In genomic region chr2:100196786-100197494, GRCh38 we compare ENCODE assay signal across 14 cellular contexts. TPM values are rescaled to one million over a fixed set of nuclear protein-coding genes. Genes with fewer than 3 reads are reported as not detected.
DNase-seq lines count a peak whose midpoint lies in the region; ATAC-seq, FAIRE-seq and TF ChIP-seq lines count a peak whose summit lies in the region.
"Had no signal": no experiment of that assay in that cellular context is flagged by ENCODE, and none has a peak within 500 bp of the region (broad histone marks: within the 10 kb centered on the region; RNA-seq: fewer than 3 reads in every experiment).

No MANE protein-coding gene starts in this region.

- no TSS peak for BruUV-seq in endothelial cell of umbilical vein (replicated peaks; lab: Mats Ljungman, UMichigan)

- no peaks in the 10 kb centered on the region for H3K9me3 ChIP-seq in endothelial cell of umbilical vein (replicated peaks; ENCODE audit: control insufficient read depth, insufficient read depth, low read length)
- H3K9me3 ChIP-seq in thoracic aorta: no peaks in the 10 kb centered on the region
- no peaks in the 10 kb centered on the region for H3K9me3 ChIP-seq in effector memory CD4-positive, alpha-beta T cell (ENCODE audit: control insufficient read depth, low read length)

- H3K4me3 Mint-ChIP-seq in IgD-negative memory B cell: no peak overlapping the region
- H3K4me3 Mint-ChIP-seq in nephron progenitor cell: no peak overlapping the region
- H3K4me3 Mint-ChIP-seq: activated naive CD8-positive, alpha-beta T cell treated with anti-CD3 and anti-CD28 coated beads, Interleukin-2, amount 50 U/mL, for 24 hours; naive B cell had no signal

- peak overlapping the region; percentile 19 for H3K27ac ChIP-seq in endothelial cell of umbilical vein (ENCODE audit: insufficient read depth, low read depth, low read length)
- H3K27ac ChIP-seq in thoracic aorta: peak overlapping the region; percentile 82 to 90
- no peak overlapping the region for H3K27ac ChIP-seq in effector memory CD4-positive, alpha-beta T cell (ENCODE audit: insufficient read depth, low read length, poor library complexity, severe bottlenecking)

- no peaks in the 10 kb centered on the region for H3K4me1 Mint-ChIP-seq in IgD-negative memory B cell
- H3K4me1 Mint-ChIP-seq in nephron progenitor cell: peaks cover 64% of the 10 kb centered on the region

- H3K9ac ChIP-seq in endothelial cell of umbilical vein (replicated peaks; ENCODE audit: extremely low read depth, insufficient read depth, low read length): peak overlapping the region; percentile 14

- dilution Hi-C loops in endothelial cell of umbilical vein (cut with MboI; ENCODE audit: extremely low pct_ligation_motif_present, low sequenced_read_pairs): no loop called here

- intact Hi-C loops in endothelial cell of umbilical vein (cut with micrococcal nuclease): loop anchor here (5.0 kb wide), 1 partner anchor 315 kb away; no protein-coding TSS in a partner anchor

- peaks cover 7% of the 10 kb centered on the region for H3K27me3 Mint-ChIP-seq in IgD-negative memory B cell
- no peaks in the 10 kb centered on the region for H3K27me3 Mint-ChIP-seq in nephron progenitor cell (ENCODE audit: low read depth, poor library complexity)
- H3K27me3 Mint-ChIP-seq: activated naive CD8-positive, alpha-beta T cell treated with anti-CD3 and anti-CD28 coated beads, Interleukin-2, amount 50 U/mL, for 24 hours had no signal

- peak overlapping the region in 2 of 3 donors; percentile 28 to 57 for H3K27ac Mint-ChIP-seq in IgD-negative memory B cell
- peak overlapping the region; percentile 43 for H3K27ac Mint-ChIP-seq in nephron progenitor cell
- H3K27ac Mint-ChIP-seq: activated naive CD8-positive, alpha-beta T cell treated with anti-CD3 and anti-CD28 coated beads, Interleukin-2, amount 50 U/mL, for 24 hours had no signal

- H3K36me3 Mint-ChIP-seq in IgD-negative memory B cell: peaks cover 1% of the 10 kb centered on the region
- peaks cover 11% of the 10 kb centered on the region for H3K36me3 Mint-ChIP-seq in nephron progenitor cell (ENCODE audit: low read depth)

- no peak for FAIRE-seq in endothelial cell of umbilical vein (lab: Jason Lieb, UNC)

- H3K9me3 Mint-ChIP-seq in IgD-negative memory B cell: peaks cover 0 to 2% (median 1%) of the 10 kb centered on the region in 3 donors
- H3K9me3 Mint-ChIP-seq in nephron progenitor cell: peaks cover 37% of the 10 kb centered on the region
- H3K9me3 Mint-ChIP-seq: activated naive CD8-positive, alpha-beta T cell treated with anti-CD3 and anti-CD28 coated beads, Interleukin-2, amount 50 U/mL, for 24 hours had no signal

- TF ChIP-seq POLR2A in endothelial cell of umbilical vein (IDR thresholded peaks at IDR 0.05; ENCODE audit: low read depth, low read length): no peak

- DNase-seq in endothelial cell of umbilical vein (ENCODE audit: low read depth, low spot score) (no peak), nephron progenitor cell (no peak), thoracic aorta (ENCODE audit: low spot score) (no peak), G401 (ENCODE audit: low spot score) (no peak), ureter (ENCODE audit: low spot score) (no peak), MV-4-11 (lab: John Stamatoyannopoulos, UW) (no peak)
- DNase-seq in effector memory CD4-positive, alpha-beta T cell: no peak
- DNase-seq: activated CD8-positive, alpha-beta memory T cell treated with anti-CD3 and anti-CD28 coated beads, Interleukin-2, amount 50 U/mL, for 48 hours; activated naive CD8-positive, alpha-beta T cell treated with anti-CD3 and anti-CD28 coated beads, Interleukin-2, amount 50 U/mL, for 24 hours; naive B cell; NCI-H1092; NCI-H524 treated with DMSO at 0.1 percent for 48 hours; stimulated activated CD4-positive, alpha-beta T cell treated with anti-CD3 and anti-CD28 coated beads, Interleukin-15, amount 100 ng/mL, for 24 hours had no signal

- H3K27me3 ChIP-seq in endothelial cell of umbilical vein (ENCODE audit: control insufficient read depth in 2 of 2, insufficient read depth in 2 of 2, low read length in 2 of 2): no peaks in the 10 kb centered on the region
- H3K27me3 ChIP-seq in thoracic aorta (replicated peaks; ENCODE audit: insufficient read depth): no peaks in the 10 kb centered on the region
- H3K27me3 ChIP-seq in effector memory CD4-positive, alpha-beta T cell (replicated peaks; ENCODE audit: control insufficient read depth, insufficient read depth, low read length, poor library complexity, severe bottlenecking): no peaks in the 10 kb centered on the region

- H3K9me1 ChIP-seq in endothelial cell of umbilical vein (replicated peaks; ENCODE audit: control insufficient read depth, extremely low read depth, insufficient read depth, low read length): no peaks in the 10 kb centered on the region

- H3K4me1 ChIP-seq in endothelial cell of umbilical vein (ENCODE audit: control insufficient read depth, extremely low read depth, insufficient read depth, low read length) (peaks cover 53% of the 10 kb centered on the region), thoracic aorta (ENCODE audit: control insufficient read depth in 1 of 2, low read depth in 2 of 2) (peaks cover 33 to 63% of the 10 kb centered on the region in 2 donors)
- H3K4me1 ChIP-seq in effector memory CD4-positive, alpha-beta T cell (ENCODE audit: control insufficient read depth, insufficient read depth, low read length, poor library complexity, severe bottlenecking): no peaks in the 10 kb centered on the region

- no peak overlapping the region for H3K4me2 ChIP-seq in endothelial cell of umbilical vein (ENCODE audit: insufficient read depth, low read length)

- H4K20me1 ChIP-seq in endothelial cell of umbilical vein (replicated peaks; ENCODE audit: control insufficient read depth, extremely low read depth, insufficient read depth, low read length): no peaks in the 10 kb centered on the region

- no peaks in the 10 kb centered on the region for H3K36me3 ChIP-seq in endothelial cell of umbilical vein (ENCODE audit: control insufficient read depth in 2 of 2, extremely low read depth in 1 of 2, insufficient read depth in 2 of 2, low read length in 2 of 2)
- no peaks in the 10 kb centered on the region for H3K36me3 ChIP-seq in thoracic aorta
- no peaks in the 10 kb centered on the region for H3K36me3 ChIP-seq in effector memory CD4-positive, alpha-beta T cell (ENCODE audit: control insufficient read depth, insufficient read depth, low read length)

- H2AFZ ChIP-seq in endothelial cell of umbilical vein (ENCODE audit: low read depth, low read length): peak overlapping the region; percentile 84

- CTCF ChIA-PET in endothelial cell of umbilical vein (lab: Charles Lee): interaction anchor here (0.6 to 2.3 kb wide), 8 partner anchors 12 to 666 kb away, joined by 3 to 16 read pairs (median 3); no protein-coding TSS in a partner anchor

- POLR2A ChIA-PET in endothelial cell of umbilical vein (lab: Charles Lee): no interaction called here

- H3K4me3 ChIP-seq in endothelial cell of umbilical vein (replicated peaks in 1 of 3; ENCODE audit: insufficient read depth in 1 of 3, low read depth in 1 of 3, low read length in 3 of 3) (no peak overlapping the region), thoracic aorta (peak overlapping the region; percentile 21)
- no peak overlapping the region for H3K4me3 ChIP-seq in effector memory CD4-positive, alpha-beta T cell (ENCODE audit: insufficient read depth, low read depth, low read length, poor library complexity, severe bottlenecking)

- ATAC-seq in thoracic aorta (ENCODE audit: insufficient number of reproducible peaks, low FRiP score, low read depth): no peak
- ATAC-seq: activated naive CD8-positive, alpha-beta T cell treated with anti-CD3 and anti-CD28 coated beads, Interleukin-2, amount 50 U/mL, for 24 hours had no signal

- in situ Hi-C loops in G401 (cut with HindIII; ENCODE audit: low sequenced_read_pairs): no loop called here

- TF ChIP-seq CTCF in endothelial cell of umbilical vein (IDR thresholded peaks at IDR 0.05; ENCODE audit: extremely low read depth in 1 of 2, insufficient read depth in 1 of 2, low read depth in 1 of 2, low read length in 2 of 2) (no peak), nephron progenitor cell (IDR thresholded peaks at IDR 0.05) (no peak), thoracic aorta (IDR thresholded peaks at IDR 0.05) (no peak)

- no peaks in the 10 kb centered on the region for H3K79me2 ChIP-seq in endothelial cell of umbilical vein (ENCODE audit: control insufficient read depth, insufficient read depth, low read length)

TF ChIP-seq in endothelial cell of umbilical vein, 7 proteins besides CTCF, POLR2A, EP300 and RAD21:
- TF ChIP-seq MAX (IDR thresholded peaks at IDR 0.05; ENCODE audit: insufficient read depth, insufficient read length): no peak
- no peak for TF ChIP-seq MYC (IDR thresholded peaks at IDR 0.05; ENCODE audit: low read depth, low read length)
- TF ChIP-seq POLR2AphosphoS5 (IDR thresholded peaks at IDR 0.05; ENCODE audit: insufficient read depth, low read depth, low read length): no peak
- TF ChIP-seq FOS (IDR thresholded peaks at IDR 0.05; ENCODE audit: borderline replicate concordance, insufficient read depth, low read length): no peak
- no peak for TF ChIP-seq EZH2 (IDR thresholded peaks at IDR 0.05; ENCODE audit: borderline replicate concordance, low read depth, low read length, severe bottlenecking)
- TF ChIP-seq GATA2 (IDR thresholded peaks at IDR 0.05; ENCODE audit: insufficient read depth, insufficient read length, low read depth, low read length): no peak
- TF ChIP-seq JUN (IDR thresholded peaks at IDR 0.05; ENCODE audit: borderline replicate concordance, insufficient read depth, insufficient read length, low read depth): no peak

RNA-seq across cellular contexts. Expression of gene AFF3, which starts 54.5 kb away (rescaled TPM):
- polyA plus RNA-seq in IgD-negative memory B cell: 85.9 TPM
- total RNA-seq in endothelial cell of umbilical vein: 0.07 and 0.16 TPM in 2 replicates
- 0.03 and 0.06 TPM in 2 replicates for polyA plus RNA-seq in endothelial cell of umbilical vein
- polyA plus RNA-seq in endothelial cell of umbilical vein (2011; cell fraction: cytosol; rRNA removed): 0.04 and 0.06 TPM in 2 replicates
- polyA plus RNA-seq in endothelial cell of umbilical vein (2011; cell fraction: nucleus; rRNA removed): 0.05 and 0.11 TPM in 2 replicates
- 0.34 and 0.54 TPM in 2 replicates for polyA plus RNA-seq in endothelial cell of umbilical vein (2012)
- polyA minus RNA-seq in endothelial cell of umbilical vein: 0.13 and 0.46 TPM in 2 replicates
- not detected for polyA minus RNA-seq in endothelial cell of umbilical vein (2011; cell fraction: cytosol; rRNA and poly(A)+ RNA removed)
- polyA minus RNA-seq in endothelial cell of umbilical vein (2011; cell fraction: nucleus; rRNA and poly(A)+ RNA removed): 0.10 and 0.14 TPM in 2 replicates
- total RNA-seq in thoracic aorta: 10 to 100 TPM in 1 of 2 donors, 1 to 10 TPM in 1; 9.9 to 20.1 TPM
- total RNA-seq in G401 (2014; rRNA removed; shearing (Covaris generic)): 0.62 and 3.0 TPM in 2 replicates
- 25.6 TPM for total RNA-seq in ureter
